ENCODE assay signal across 28 cellular contexts in the genomic region with DNA sequence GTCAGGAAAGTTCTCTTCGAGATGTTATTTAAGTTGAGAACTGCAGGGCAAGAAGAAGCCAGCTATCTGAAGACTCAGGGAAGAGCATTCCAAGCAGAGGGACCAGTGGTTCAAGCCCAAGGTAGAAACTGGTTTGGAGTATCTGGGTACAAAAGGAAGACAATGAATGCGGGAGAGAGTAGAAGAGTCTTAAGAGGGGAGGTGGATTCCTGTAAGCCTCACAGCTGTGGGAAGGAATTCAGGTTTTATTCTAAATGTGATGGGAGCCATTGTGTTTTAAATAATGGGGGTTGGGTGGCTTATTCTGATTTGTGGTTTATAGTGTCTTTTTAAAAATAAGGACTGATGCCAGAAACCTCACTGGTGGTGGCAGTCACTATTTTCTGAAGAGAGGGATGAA.
"Had no signal": no experiment of that assay in that cellular context is flagged by ENCODE, and none has a peak within 500 bp of the region (broad histone marks: within the 10 kb centered on the region; RNA-seq: fewer than 3 reads in every experiment).

No MANE protein-coding gene starts in this region.

- DNase-seq: activated CD4-positive, alpha-beta memory T cell treated with anti-CD3 and anti-CD28 coated beads, Interleukin-2, amount 10 ng/mL, durations not matched to agents 7 days and 5 days; activated CD4-positive, alpha-beta T cell treated with anti-CD3 and anti-CD28 coated beads for 1 hour; activated CD4-positive, alpha-beta T cell treated with anti-CD3 and anti-CD28 coated beads, Interleukin-2, amount 10 ng/mL, durations not matched to agents 7 days and 5 days; activated CD8-positive, alpha-beta memory T cell treated with anti-CD3 and anti-CD28 coated beads, Interleukin-2, amount 50 U/mL, for 48 hours; activated gamma-delta T cell; activated naive CD4-positive, alpha-beta T cell treated with anti-CD3 and anti-CD28 coated beads, Interleukin-2, amount 50 U/mL, for 16 hours; activated T-cell treated with anti-CD3 and anti-CD28 coated beads, Interleukin-2, amount 50 U/mL, for 24 hours; amniotic stem cell; brain microvascular endothelial cell; head of caudate nucleus; hypothalamus; midbrain; naive thymus-derived CD8-positive, alpha-beta T cell; occipital lobe; posterior cingulate gyrus; right cardiac atrium; stimulated activated CD4-positive, alpha-beta T cell treated with anti-CD3 and anti-CD28 coated beads, Interleukin-15, amount 100 ng/mL, for 24 hours; stimulated activated CD4-positive, alpha-beta T cell treated with anti-CD3 and anti-CD28 coated beads, Interleukin-2, amount 100 ng/mL, for 24 hours; stimulated activated naive B cell treated with anti-CD40 and anti-IgM and Interleukin-4, amounts not matched to agents 10 μg/mL and 1 μg/mL and 100 μg/mL, for 72 hours; stomach; T-helper 17 cell; T1000; thyroid gland; upper lobe of left lung; WERI-Rb-1 had no signal

- ATAC-seq: naive thymus-derived CD8-positive, alpha-beta T cell; right cardiac atrium; stimulated activated naive B cell treated with anti-CD40 and anti-IgM and Interleukin-4, amounts not matched to agents 10 μg/mL and 1 μg/mL and 100 μg/mL, for 72 hours; T-helper 17 cell had no signal

- H3K4me1 ChIP-seq: vagina had no signal

- H3K36me3 Mint-ChIP-seq: naive thymus-derived CD8-positive, alpha-beta T cell; stimulated activated naive B cell treated with anti-CD40 and anti-IgM and Interleukin-4, amounts not matched to agents 10 μg/mL and 1 μg/mL and 100 μg/mL, for 72 hours had no signal

- H3K9me3 Mint-ChIP-seq: activated CD4-positive, alpha-beta memory T cell treated with anti-CD3 and anti-CD28 coated beads, Interleukin-2, amount 10 ng/mL, durations not matched to agents 7 days and 5 days; activated CD4-positive, alpha-beta T cell treated with anti-CD3 and anti-CD28 coated beads, Interleukin-2, amount 10 ng/mL, durations not matched to agents 7 days and 5 days; activated T-cell treated with anti-CD3 and anti-CD28 coated beads, Interleukin-2, amount 50 U/mL, for 24 hours; naive thymus-derived CD8-positive, alpha-beta T cell; neural crest cell; stimulated activated naive B cell treated with anti-CD40 and anti-IgM and Interleukin-4, amounts not matched to agents 10 μg/mL and 1 μg/mL and 100 μg/mL, for 72 hours had no signal

- H3K9me3 ChIP-seq: stomach, thyroid gland, upper lobe of left lung, vagina had no signal

- H3K4me1 Mint-ChIP-seq: activated CD4-positive, alpha-beta memory T cell treated with anti-CD3 and anti-CD28 coated beads, Interleukin-2, amount 10 ng/mL, durations not matched to agents 7 days and 5 days; activated CD4-positive, alpha-beta T cell treated with anti-CD3 and anti-CD28 coated beads, Interleukin-2, amount 10 ng/mL, durations not matched to agents 7 days and 5 days had no signal

- H3K27ac Mint-ChIP-seq: activated CD4-positive, alpha-beta memory T cell treated with anti-CD3 and anti-CD28 coated beads, Interleukin-2, amount 10 ng/mL, durations not matched to agents 7 days and 5 days; activated CD4-positive, alpha-beta T cell treated with anti-CD3 and anti-CD28 coated beads, Interleukin-2, amount 10 ng/mL, durations not matched to agents 7 days and 5 days; activated T-cell treated with anti-CD3 and anti-CD28 coated beads, Interleukin-2, amount 50 U/mL, for 24 hours; naive thymus-derived CD8-positive, alpha-beta T cell; stimulated activated naive B cell treated with anti-CD40 and anti-IgM and Interleukin-4, amounts not matched to agents 10 μg/mL and 1 μg/mL and 100 μg/mL, for 72 hours; T-helper 17 cell had no signal

- H3K4me3 Mint-ChIP-seq: activated CD4-positive, alpha-beta memory T cell treated with anti-CD3 and anti-CD28 coated beads, Interleukin-2, amount 10 ng/mL, durations not matched to agents 7 days and 5 days; activated CD4-positive, alpha-beta T cell treated with anti-CD3 and anti-CD28 coated beads, Interleukin-2, amount 10 ng/mL, durations not matched to agents 7 days and 5 days; activated T-cell treated with anti-CD3 and anti-CD28 coated beads, Interleukin-2, amount 50 U/mL, for 24 hours; naive thymus-derived CD8-positive, alpha-beta T cell; neural crest cell; stimulated activated naive B cell treated with anti-CD40 and anti-IgM and Interleukin-4, amounts not matched to agents 10 μg/mL and 1 μg/mL and 100 μg/mL, for 72 hours; T-helper 17 cell had no signal

- H3K36me3 ChIP-seq: brain microvascular endothelial cell, stomach, thyroid gland, upper lobe of left lung, vagina, WERI-Rb-1 had no signal

- H3K4me3 ChIP-seq: stomach, thyroid gland, upper lobe of left lung, vagina had no signal

- H3K27me3 ChIP-seq: brain microvascular endothelial cell, stomach, thyroid gland, upper lobe of left lung, vagina had no signal

- H3K27ac ChIP-seq: brain microvascular endothelial cell, stomach, thyroid gland, upper lobe of left lung, vagina, WERI-Rb-1 had no signal

- FAIRE-seq: endothelial cell of umbilical vein had no signal

- H3K27me3 Mint-ChIP-seq: activated CD4-positive, alpha-beta T cell treated with anti-CD3 and anti-CD28 coated beads, Interleukin-2, amount 10 ng/mL, durations not matched to agents 7 days and 5 days; stimulated activated naive B cell treated with anti-CD40 and anti-IgM and Interleukin-4, amounts not matched to agents 10 μg/mL and 1 μg/mL and 100 μg/mL, for 72 hours had no signal
